2 cellular contexts compared by ENCODE assay signal in the genomic region with DNA sequence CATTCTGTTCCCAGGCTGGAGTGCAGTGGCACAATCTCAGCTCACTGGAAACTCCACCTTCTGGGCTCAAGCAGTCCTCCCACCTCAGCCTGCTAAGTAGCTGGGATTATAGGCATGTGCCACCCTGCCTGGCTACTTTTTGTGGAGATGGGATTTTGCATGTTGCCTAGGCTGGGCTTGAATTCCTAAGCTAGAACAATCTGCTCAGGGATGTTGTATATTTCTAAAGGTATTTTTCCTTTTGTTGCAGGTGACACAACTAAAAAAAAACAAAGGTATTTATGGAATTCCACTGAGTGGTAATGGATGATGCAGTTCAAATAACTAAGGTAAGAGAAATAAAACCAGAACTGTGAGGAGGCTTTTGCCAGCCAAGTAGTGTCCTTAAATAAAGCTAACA.
TF ChIP-seq lines count a peak whose summit lies in the region.

No MANE protein-coding gene starts in this region.

TF ChIP-seq in HepG2, 621 proteins besides CTCF, POLR2A, EP300 and RAD21:
- TF ChIP-seq MED13 (CRISPR knock-in tag; IDR thresholded peaks at IDR 0.05), result no peak
- TF ChIP-seq ZNF263 (CRISPR knock-in tag; IDR thresholded peaks at IDR 0.05), result 0 out of 2 replicates have a peak, but pooled peaks have one; percentile 17
- TF ChIP-seq JUNB (CRISPR knock-in tag; IDR thresholded peaks at IDR 0.05; ENCODE audit: borderline replicate concordance), result no peak

TF ChIP-seq in H1, 55 proteins besides CTCF, POLR2A, EP300 and RAD21:
- no peak for TF ChIP-seq TEAD4 (IDR thresholded peaks at IDR 0.05; ENCODE audit: low read depth, low read length)
- TF ChIP-seq GABPA (IDR thresholded peaks at IDR 0.05; ENCODE audit: borderline replicate concordance, insufficient read depth, low read length), result no peak
- no peak for TF ChIP-seq SP1 (IDR thresholded peaks at IDR 0.05; ENCODE audit: low read depth, low read length)
- no peak for TF ChIP-seq CBX8 (IDR thresholded peaks at IDR 0.05; ENCODE audit: borderline replicate concordance, low read depth, low read length)
- no peak for TF ChIP-seq POLR2AphosphoS5 (IDR thresholded peaks at IDR 0.05; ENCODE audit: low read depth, low read length)
- TF ChIP-seq TBP (IDR thresholded peaks at IDR 0.05; ENCODE audit: low read depth, low read length), result no peak
- no peak for TF ChIP-seq SIN3A (conservative IDR thresholded peaks at IDR 0.05 in 1 of 2, IDR thresholded peaks at IDR 0.05 in 1 of 2; ENCODE audit: low read depth in 1 of 2, low read length in 2 of 2)
